1 cellular context compared by ENCODE assay signal in the genomic region with DNA sequence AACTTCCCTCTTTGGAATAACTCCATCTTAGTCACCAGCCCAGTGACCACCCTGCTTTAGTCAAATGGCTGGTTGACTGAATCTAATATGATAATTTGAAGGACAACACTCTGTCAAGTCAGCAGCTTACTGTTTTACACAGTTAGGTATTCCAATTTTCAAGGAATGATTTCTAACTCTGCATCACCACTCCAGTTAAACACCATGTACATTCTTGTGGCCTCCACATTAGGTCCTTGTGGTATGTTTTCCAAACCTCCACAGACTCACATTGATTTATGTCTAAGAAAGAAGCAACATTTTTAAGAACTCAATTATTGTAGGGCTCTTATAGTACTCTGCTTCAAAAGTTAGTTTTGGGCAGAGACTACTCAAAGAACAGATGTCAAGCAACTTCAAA.
TF ChIP-seq lines count a peak whose summit lies in the region.

No MANE protein-coding gene starts in this region.

TF ChIP-seq in IMR-90, 13 proteins besides CTCF, POLR2A, EP300 and RAD21:
- no peak for TF ChIP-seq MXI1 (IDR thresholded peaks at IDR 0.05; ENCODE audit: borderline replicate concordance, low read depth, low read length)
- TF ChIP-seq MAFK (IDR thresholded peaks at IDR 0.05; ENCODE audit: low read depth, low read length), result peak; percentile 35; the same call in 1 of the 2 replicates
